ENCODE assay signal across 17 cellular contexts in genomic region chr6:161342039-161342438, GRCh38.
"Had no signal": no experiment of that assay in that cellular context is flagged by ENCODE, and none has a peak within 500 bp of the region (broad histone marks: within the 10 kb centered on the region; RNA-seq: fewer than 3 reads in every experiment).

No MANE protein-coding gene starts in this region.

- H3K4me3 Mint-ChIP-seq: naive thymus-derived CD8-positive, alpha-beta T cell had no signal

- H3K27me3 ChIP-seq: colonic mucosa, esophagus muscularis mucosa, gastrocnemius medialis, heart right ventricle, neutrophil, right atrium auricular region, thyroid gland, upper lobe of left lung, vagina had no signal

- ATAC-seq: gastrocnemius medialis; heart right ventricle; naive thymus-derived CD8-positive, alpha-beta T cell had no signal

- H3K27ac Mint-ChIP-seq: naive thymus-derived CD8-positive, alpha-beta T cell had no signal

- H3K27ac ChIP-seq: colonic mucosa, esophagus muscularis mucosa, gastrocnemius medialis, heart right ventricle, left ventricle myocardium inferior, neutrophil, right atrium auricular region, thyroid gland, upper lobe of left lung, vagina had no signal

- H3K36me3 ChIP-seq: colonic mucosa, esophagus muscularis mucosa, gastrocnemius medialis, heart right ventricle, left ventricle myocardium inferior, neutrophil, right atrium auricular region, thyroid gland, upper lobe of left lung, vagina had no signal

- H3K4me3 ChIP-seq: colonic mucosa, esophagus muscularis mucosa, gastrocnemius medialis, heart right ventricle, left ventricle myocardium inferior, lung, right atrium auricular region, smooth muscle cell, thyroid gland, upper lobe of left lung, vagina had no signal

- H3K9me3 ChIP-seq: colonic mucosa, esophagus muscularis mucosa, gastrocnemius medialis, heart right ventricle, left ventricle myocardium inferior, neutrophil, right atrium auricular region, thyroid gland, upper lobe of left lung, vagina had no signal

- DNase-seq: colonic mucosa; effector CD4-positive, alpha-beta T cell; gastrocnemius medialis; heart right ventricle; islet precursor cell; left ventricle myocardium inferior; naive thymus-derived CD8-positive, alpha-beta T cell; stimulated activated CD4-positive, alpha-beta T cell treated with anti-CD3 and anti-CD28 coated beads, Interleukin-2, amount 100 ng/mL, for 48 hours; stimulated activated naive CD4-positive, alpha-beta T cell treated with Interleukin-2 at 50 U/mL for 16 hours; thyroid gland; upper lobe of left lung had no signal

- H3K4me1 Mint-ChIP-seq: naive thymus-derived CD8-positive, alpha-beta T cell had no signal

- H3K4me2 ChIP-seq: smooth muscle cell had no signal

- H3K4me1 ChIP-seq: colonic mucosa, esophagus muscularis mucosa, gastrocnemius medialis, heart right ventricle, right atrium auricular region, thyroid gland, upper lobe of left lung, vagina had no signal
